ENCODE assay signal across 27 cellular contexts in genomic region chr3:153602801-153603200, GRCh38.
"Had no signal": no experiment of that assay in that cellular context is flagged by ENCODE, and none has a peak within 500 bp of the region (broad histone marks: within the 10 kb centered on the region; RNA-seq: fewer than 3 reads in every experiment).

No MANE protein-coding gene starts in this region.

- H3K9me3 ChIP-seq: left lung, lower lobe of right lung, ovary, right atrium auricular region, right lobe of liver, suprapubic skin, thoracic aorta, tibial artery, upper lobe of right lung had no signal

- H3K9me3 Mint-ChIP-seq: immature natural killer cell; mesothelial cell of epicardium; naive B cell; natural killer cell treated with Interleukin-12 subunit alpha and Interleukin-12 subunit beta and Interleukin-15 and Interleukin-18, amount 100 ng/mL, for 72 hours; stimulated activated naive CD8-positive, alpha-beta T cell treated with anti-CD3 and anti-CD28 coated beads, Interleukin-15, Interleukin-2, amounts not matched to agents 100 ng/mL and 50 ng/mL, for 24 hours had no signal

- ATAC-seq: left colon, left lung, lower lobe of right lung, right lobe of liver, upper lobe of right lung had no signal

- H3K4me3 Mint-ChIP-seq: immature natural killer cell; mesothelial cell of epicardium; naive B cell; natural killer cell treated with Interleukin-12 subunit alpha and Interleukin-12 subunit beta and Interleukin-15 and Interleukin-18, amount 100 ng/mL, for 72 hours; stimulated activated naive CD8-positive, alpha-beta T cell treated with anti-CD3 and anti-CD28 coated beads, Interleukin-15, Interleukin-2, amounts not matched to agents 100 ng/mL and 50 ng/mL, for 24 hours had no signal

- H3K27me3 ChIP-seq: left lung, ovary, right atrium auricular region, right lobe of liver, suprapubic skin, tibial artery, upper lobe of right lung had no signal

- H3K4me1 Mint-ChIP-seq: immature natural killer cell, naive B cell had no signal

- H3K27ac ChIP-seq: left lung, lower lobe of right lung, ovary, right atrium auricular region, right lobe of liver, skin epidermis, suprapubic skin, thoracic aorta, tibial artery, upper lobe of right lung had no signal

- DNase-seq: hypothalamus; immature natural killer cell; kidney; left colon; left lung; lower lobe of right lung; mammary epithelial cell; mesendoderm; naive B cell; ovary; right lobe of liver; stimulated activated CD4-positive, alpha-beta T cell treated with anti-CD3 and anti-CD28 coated beads, Interleukin-12 subunit alpha, Interleukin-12 subunit beta, amount 100 ng/mL, for 4 hours; stimulated activated CD4-positive, alpha-beta T cell treated with anti-CD3 and anti-CD28 coated beads, Interleukin-15, amount 100 ng/mL, for 24 hours; stimulated activated CD4-positive, alpha-beta T cell treated with anti-CD3 and anti-CD28 coated beads, Interleukin-2, amount 100 ng/mL, for 24 hours; stimulated activated CD4-positive, alpha-beta T cell treated with anti-CD3 and anti-CD28 coated beads, Interleukin-4, amount 100 ng/mL, for 1 hour; stimulated activated naive CD4-positive, alpha-beta T cell; tibial artery; trophoblast cell; upper lobe of right lung had no signal

- H3K27me3 Mint-ChIP-seq: progenitor cell of endocrine pancreas; stimulated activated naive CD8-positive, alpha-beta T cell treated with anti-CD3 and anti-CD28 coated beads, Interleukin-15, Interleukin-2, amounts not matched to agents 100 ng/mL and 50 ng/mL, for 24 hours had no signal

- H3K4me3 ChIP-seq: left lung, lower lobe of right lung, ovary, right atrium auricular region, right lobe of liver, skin epidermis, suprapubic skin, thoracic aorta, tibial artery, upper lobe of right lung had no signal

- H3K36me3 Mint-ChIP-seq: immature natural killer cell; mesothelial cell of epicardium; naive B cell; natural killer cell treated with Interleukin-12 subunit alpha and Interleukin-12 subunit beta and Interleukin-15 and Interleukin-18, amount 100 ng/mL, for 72 hours had no signal

- H3K36me3 ChIP-seq: left lung, lower lobe of right lung, ovary, right atrium auricular region, right lobe of liver, suprapubic skin, thoracic aorta, tibial artery, upper lobe of right lung had no signal

- H3K27ac Mint-ChIP-seq: immature natural killer cell; mesothelial cell of epicardium; naive B cell; natural killer cell treated with Interleukin-12 subunit alpha and Interleukin-12 subunit beta and Interleukin-15 and Interleukin-18, amount 100 ng/mL, for 72 hours; progenitor cell of endocrine pancreas; stimulated activated naive CD8-positive, alpha-beta T cell treated with anti-CD3 and anti-CD28 coated beads, Interleukin-15, Interleukin-2, amounts not matched to agents 100 ng/mL and 50 ng/mL, for 24 hours had no signal

- H3K4me1 ChIP-seq: right atrium auricular region, tibial artery had no signal
